Comparison of ENCODE assay signal across 8 cellular contexts in genomic region chr4:145567471-145567870, GRCh38.
"Had no signal": no experiment of that assay in that cellular context is flagged by ENCODE, and none has a peak within 500 bp of the region (broad histone marks: within the 10 kb centered on the region; RNA-seq: fewer than 3 reads in every experiment).

No MANE protein-coding gene starts in this region.

- DNase-seq: GM23248, GOT3, H7, HFFc6, IMR-90, KG1 had no signal

- H2AFZ ChIP-seq: GM23248 had no signal

- H3K9ac ChIP-seq: GM23248 had no signal

- H3K36me3 ChIP-seq: HAP-1 had no signal

- H3K4me1 ChIP-seq: HAP-1 had no signal

- H3K4me3 ChIP-seq: GM23248, HAP-1, K562 had no signal

- H3K27ac ChIP-seq: GM23248 had no signal

- ATAC-seq: K562 had no signal
